11 cellular contexts compared by ENCODE assay signal in genomic region chr2:240013343-240013742, GRCh38. TPM values are rescaled to one million over a fixed set of nuclear protein-coding genes. Genes with fewer than 3 reads are reported as not detected.
DNase-seq lines count a peak whose midpoint lies in the region; ATAC-seq and TF ChIP-seq lines count a peak whose summit lies in the region.
"Had no signal": no experiment of that assay in that cellular context is flagged by ENCODE, and none has a peak within 500 bp of the region (broad histone marks: within the 10 kb centered on the region; RNA-seq: fewer than 3 reads in every experiment).

No MANE protein-coding gene starts in this region.

- H3K79me2 ChIP-seq in osteoblast (ENCODE audit: insufficient read depth, low read length) = peaks cover 14% of the 10 kb centered on the region

- H3K4me1 ChIP-seq in osteoblast (ENCODE audit: insufficient read depth, low read length) = no peaks in the 10 kb centered on the region
- H3K4me1 ChIP-seq: body of pancreas, parathyroid adenoma had no signal

- H3K36me3 ChIP-seq in osteoblast (ENCODE audit: insufficient read depth, low read length) = peaks cover 66% of the 10 kb centered on the region

- H3K4me2 ChIP-seq in osteoblast (ENCODE audit: insufficient read depth, low read length) = no peak overlapping the region

- DNase-seq in GM03348 (ENCODE audit: low spot score) (peak; percentile 27), NCI-H460 (ENCODE audit: extremely low read depth, low read depth) (peak; percentile 11), dedifferentiated amniotic fluid mesenchymal stem cell (ENCODE audit: extremely low spot score) (peak; percentile 22), osteoblast (ENCODE audit: insufficient read length, low spot score, missing footprints) (no peak), GM19240 (ENCODE audit: insufficient read length, low spot score) (no peak)
- DNase-seq: activated CD4-positive, alpha-beta T cell treated with anti-CD3 and anti-CD28 coated beads, Interleukin-2, amount 50 U/mL, for 48 hours; body of pancreas had no signal

- no peaks in the 10 kb centered on the region for H3K9me3 ChIP-seq in osteoblast (ENCODE audit: low read depth, low read length)
- H3K9me3 ChIP-seq: body of pancreas had no signal

- H3K27me3 ChIP-seq in osteoblast (ENCODE audit: insufficient read depth, low read length) = no peaks in the 10 kb centered on the region
- H3K27me3 ChIP-seq: body of pancreas had no signal

- peak; percentile 39 for TF ChIP-seq CTCF in osteoblast (IDR thresholded peaks at IDR 0.05; ENCODE audit: extremely low read depth, low read depth, low read length)

- no peak overlapping the region for H3K4me3 ChIP-seq in osteoblast (ENCODE audit: insufficient read depth, low read length)
- H3K4me3 ChIP-seq: body of pancreas had no signal

- H4K20me1 ChIP-seq in osteoblast (ENCODE audit: insufficient read depth, low read length) = peaks cover 4% of the 10 kb centered on the region

- H2AFZ ChIP-seq in osteoblast (ENCODE audit: low read length) = no peak overlapping the region
- H2AFZ ChIP-seq: parathyroid adenoma had no signal

- no peak for ATAC-seq in GM18868 (IDR thresholded peaks at IDR 0.05; ENCODE audit: unreplicated experiment)
- no peak for ATAC-seq in HG03280 (IDR thresholded peaks at IDR 0.05; ENCODE audit: unreplicated experiment)
- no peak for ATAC-seq in HG02870 (IDR thresholded peaks at IDR 0.05; ENCODE audit: unreplicated experiment)
- ATAC-seq: body of pancreas had no signal

- no peak overlapping the region for H3K27ac ChIP-seq in osteoblast (ENCODE audit: low read depth, low read length)
- H3K27ac ChIP-seq: body of pancreas, parathyroid adenoma had no signal

RNA-seq across cellular contexts. Expression of gene NDUFA10, which starts 11.8 kb away (rescaled TPM):
- total RNA-seq in NCI-H460 (2014; rRNA removed; shearing (Covaris generic)) = 181 and 193 TPM in 2 replicates
- polyA plus RNA-seq in NCI-H460 (2014; cell fraction: nucleus; rRNA removed) = 244 and 270 TPM in 2 replicates
- total RNA-seq in osteoblast = 83.2 and 83.4 TPM in 2 replicates

RNA-seq across cellular contexts. Expression of gene OR6B2, which starts 16.9 kb away (rescaled TPM):
- total RNA-seq in NCI-H460 (2014; rRNA removed; shearing (Covaris generic)) = not detected in 2 replicates
- not detected in 2 replicates for polyA plus RNA-seq in NCI-H460 (2014; cell fraction: nucleus; rRNA removed)
- not detected in 2 replicates for total RNA-seq in osteoblast
- total RNA-seq: body of pancreas had no signal

RNA-seq across cellular contexts. Expression of gene OR6B3, which starts 40.0 kb away (rescaled TPM):
- not detected in 2 replicates for total RNA-seq in NCI-H460 (2014; rRNA removed; shearing (Covaris generic))
- not detected in 2 replicates for polyA plus RNA-seq in NCI-H460 (2014; cell fraction: nucleus; rRNA removed)
- total RNA-seq in osteoblast = not detected in 2 replicates
- total RNA-seq: body of pancreas had no signal

Comparison
In these comparisons a context has a peak if more than half of its experiments do, and no peak if none do; other contexts are left out.
1. DNase-seq: peak in GM03348 (single experiment), NCI-H460 (single experiment) and dedifferentiated amniotic fluid mesenchymal stem cell (single experiment); none in osteoblast (single experiment) and GM19240 (single experiment).